Comparison of ENCODE assay signal across 12 cellular contexts in the genomic region with DNA sequence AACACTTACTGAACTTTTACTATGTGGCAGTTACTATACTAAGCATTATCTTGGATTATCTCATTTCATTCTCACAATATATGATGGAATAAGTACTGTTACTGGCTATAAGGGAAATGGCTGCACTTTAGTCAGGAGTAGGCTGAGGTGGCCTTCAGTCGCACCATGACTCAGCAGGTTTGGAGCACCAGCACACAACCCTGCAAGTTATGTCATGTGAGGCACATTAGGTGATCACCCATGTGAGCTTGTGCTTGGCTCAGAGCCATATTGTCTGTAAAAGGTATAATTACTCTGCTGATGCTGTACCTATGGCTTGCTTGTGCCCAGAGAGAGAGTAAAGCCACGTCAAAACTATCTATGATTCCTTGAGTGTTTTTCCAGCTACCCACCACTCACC. TPM values are rescaled to one million over a fixed set of nuclear protein-coding genes. Genes with fewer than 3 reads are reported as not detected.
A peak's percentile ranks its signal among the peaks of the same experiment; 100 is the strongest.
DNase-seq lines count a peak whose midpoint lies in the region; ATAC-seq, FAIRE-seq and TF ChIP-seq lines count a peak whose summit lies in the region.
"Had no signal": no experiment of that assay in that cellular context is flagged by ENCODE, and none has a peak within 500 bp of the region (broad histone marks: within the 10 kb centered on the region; RNA-seq: fewer than 3 reads in every experiment).

No MANE protein-coding gene starts in this region.

- no peaks in the 10 kb centered on the region for H3K9me3 Mint-ChIP-seq in activated CD8-positive, alpha-beta T cell treated with anti-CD3 and anti-CD28 coated beads for 36 hours
- H3K9me3 Mint-ChIP-seq in activated CD8-positive, alpha-beta T cell treated with anti-CD3 and anti-CD28 coated beads, Interleukin-2, amount 10 ng/mL, durations not matched to agents 7 days and 5 days (ENCODE audit: insufficient read depth): no peaks in the 10 kb centered on the region
- H3K9me3 Mint-ChIP-seq in WTC11: peaks cover 5% of the 10 kb centered on the region; the same call in 1 of the 2 replicates
- H3K9me3 Mint-ChIP-seq: activated naive CD4-positive, alpha-beta T cell treated with anti-CD3 and anti-CD28 coated beads, Interleukin-2, amount 50 U/mL, for 72 hours; naive B cell had no signal

- H3K36me3 Mint-ChIP-seq in activated CD8-positive, alpha-beta T cell treated with anti-CD3 and anti-CD28 coated beads for 36 hours (ENCODE audit: low read depth): no peaks in the 10 kb centered on the region
- H3K36me3 Mint-ChIP-seq in activated CD8-positive, alpha-beta T cell treated with anti-CD3 and anti-CD28 coated beads, Interleukin-2, amount 10 ng/mL, durations not matched to agents 7 days and 5 days (ENCODE audit: low read depth): no peaks in the 10 kb centered on the region
- H3K36me3 Mint-ChIP-seq in WTC11: no peaks in the 10 kb centered on the region
- H3K36me3 Mint-ChIP-seq: activated naive CD4-positive, alpha-beta T cell treated with anti-CD3 and anti-CD28 coated beads, Interleukin-2, amount 50 U/mL, for 72 hours; naive B cell had no signal

- no peak overlapping the region for H3K4me3 Mint-ChIP-seq in activated CD8-positive, alpha-beta T cell treated with anti-CD3 and anti-CD28 coated beads for 36 hours
- H3K4me3 Mint-ChIP-seq in activated CD8-positive, alpha-beta T cell treated with anti-CD3 and anti-CD28 coated beads, Interleukin-2, amount 10 ng/mL, durations not matched to agents 7 days and 5 days: no peak overlapping the region
- no peak overlapping the region for H3K4me3 Mint-ChIP-seq in WTC11
- H3K4me3 Mint-ChIP-seq: naive B cell had no signal

- no peak for TF ChIP-seq CTCF in activated CD8-positive, alpha-beta T cell treated with anti-CD3 and anti-CD28 coated beads for 36 hours (IDR thresholded peaks at IDR 0.05)
- TF ChIP-seq CTCF in WTC11 (IDR thresholded peaks at IDR 0.05) (no peak), thyroid gland (IDR thresholded peaks at IDR 0.05) (no peak)

- POLR2A ChIA-PET in activated CD8-positive, alpha-beta T cell treated with anti-CD3 and anti-CD28 coated beads for 36 hours (lab: Charles Lee): no interaction called here
- POLR2A ChIA-PET in activated CD8-positive, alpha-beta T cell treated with anti-CD3 and anti-CD28 coated beads, Interleukin-2, amount 10 ng/mL, durations not matched to agents 7 days and 5 days (lab: Charles Lee): no interaction called here
- POLR2A ChIA-PET in WTC11 (lab: Charles Lee): no interaction called here

- TF ChIP-seq POLR2A in thyroid gland (IDR thresholded peaks at IDR 0.05) (no peak), GM12892 (IDR thresholded peaks at IDR 0.05; ENCODE audit: low read depth, low read length) (no peak)

- H3K27me3 ChIP-seq in thyroid gland: no peaks in the 10 kb centered on the region
- no peaks in the 10 kb centered on the region for H3K27me3 ChIP-seq in H7 (ENCODE audit: control insufficient read depth, insufficient read depth, low read length)
- H3K27me3 ChIP-seq: Peyer's patch had no signal

- intact Hi-C loops in activated CD8-positive, alpha-beta T cell treated with anti-CD3 and anti-CD28 coated beads for 36 hours (cut with micrococcal nuclease): no loop called here
- intact Hi-C loops in thyroid gland (cut with DNase I): no loop called here

- peaks cover 18% of the 10 kb centered on the region for H3K4me1 Mint-ChIP-seq in activated CD8-positive, alpha-beta T cell treated with anti-CD3 and anti-CD28 coated beads for 36 hours (ENCODE audit: low read depth)
- peaks cover 3% of the 10 kb centered on the region for H3K4me1 Mint-ChIP-seq in activated CD8-positive, alpha-beta T cell treated with anti-CD3 and anti-CD28 coated beads, Interleukin-2, amount 10 ng/mL, durations not matched to agents 7 days and 5 days (ENCODE audit: low read depth)
- no peaks in the 10 kb centered on the region for H3K4me1 Mint-ChIP-seq in WTC11
- H3K4me1 Mint-ChIP-seq: naive B cell had no signal

- no peaks in the 10 kb centered on the region for H3K9me3 ChIP-seq in thyroid gland
- H3K9me3 ChIP-seq: Peyer's patch had no signal

- CTCF ChIA-PET in activated CD8-positive, alpha-beta T cell treated with anti-CD3 and anti-CD28 coated beads for 36 hours (lab: Charles Lee): no interaction called here
- CTCF ChIA-PET in activated CD8-positive, alpha-beta T cell treated with anti-CD3 and anti-CD28 coated beads, Interleukin-2, amount 10 ng/mL, durations not matched to agents 7 days and 5 days (lab: Charles Lee): no interaction called here
- CTCF ChIA-PET in WTC11 (lab: Charles Lee): no interaction called here

- ATAC-seq in activated CD8-positive, alpha-beta T cell treated with anti-CD3 and anti-CD28 coated beads for 36 hours: no peak
- ATAC-seq in activated CD8-positive, alpha-beta T cell treated with anti-CD3 and anti-CD28 coated beads, Interleukin-2, amount 10 ng/mL, durations not matched to agents 7 days and 5 days: no peak
- no peak for ATAC-seq in WTC11
- no peak for ATAC-seq in GM18907 (IDR thresholded peaks at IDR 0.05; ENCODE audit: unreplicated experiment)
- ATAC-seq: activated naive CD4-positive, alpha-beta T cell treated with anti-CD3 and anti-CD28 coated beads, Interleukin-2, amount 50 U/mL, for 72 hours had no signal

- FAIRE-seq in GM12892 (lab: Jason Lieb, UNC): no peak

- no peak overlapping the region for H3K27ac ChIP-seq in thyroid gland
- H3K27ac ChIP-seq: Peyer's patch had no signal

- peak; percentile 13 for DNase-seq in activated CD8-positive, alpha-beta T cell treated with anti-CD3 and anti-CD28 coated beads for 36 hours
- no peak for DNase-seq in activated CD8-positive, alpha-beta T cell treated with anti-CD3 and anti-CD28 coated beads, Interleukin-2, amount 10 ng/mL, durations not matched to agents 7 days and 5 days
- DNase-seq in NCI-H2107 treated with DMSO at 0.1 percent for 48 hours (lab: John Stamatoyannopoulos, UW; ENCODE audit: unreplicated experiment) (peak; percentile 71), WTC11 (ENCODE audit: low spot score) (no peak), thyroid gland (peak; percentile 81 to 83), H7 (no peak), GM12892 (ENCODE audit: insufficient read length) (no peak)
- DNase-seq: naive B cell; stimulated activated naive CD4-positive, alpha-beta T cell treated with Interleukin-2 at 50 U/mL for 16 hours had no signal

- H3K27ac Mint-ChIP-seq in activated CD8-positive, alpha-beta T cell treated with anti-CD3 and anti-CD28 coated beads for 36 hours: no peak overlapping the region
- no peak overlapping the region for H3K27ac Mint-ChIP-seq in activated CD8-positive, alpha-beta T cell treated with anti-CD3 and anti-CD28 coated beads, Interleukin-2, amount 10 ng/mL, durations not matched to agents 7 days and 5 days
- no peak overlapping the region for H3K27ac Mint-ChIP-seq in WTC11

- H3K4me3 ChIP-seq in thyroid gland (replicated peaks in 1 of 3): no peak overlapping the region
- H3K4me3 ChIP-seq in H7 (ENCODE audit: insufficient read depth, low read depth, low read length): no peak overlapping the region
- H3K4me3 ChIP-seq: Peyer's patch had no signal

- peaks cover 0 to 17% of the 10 kb centered on the region in 2 donors for H3K4me1 ChIP-seq in thyroid gland
- H3K4me1 ChIP-seq: Peyer's patch had no signal

- H3K36me3 ChIP-seq in thyroid gland (no peaks in the 10 kb centered on the region), H7 (replicated peaks; ENCODE audit: control insufficient read depth, insufficient read depth, low read length) (no peaks in the 10 kb centered on the region)
- H3K36me3 ChIP-seq: Peyer's patch had no signal

- H3K27me3 Mint-ChIP-seq in activated CD8-positive, alpha-beta T cell treated with anti-CD3 and anti-CD28 coated beads for 36 hours: no peaks in the 10 kb centered on the region
- H3K27me3 Mint-ChIP-seq in activated CD8-positive, alpha-beta T cell treated with anti-CD3 and anti-CD28 coated beads, Interleukin-2, amount 10 ng/mL, durations not matched to agents 7 days and 5 days (ENCODE audit: low read depth): no peaks in the 10 kb centered on the region
- H3K27me3 Mint-ChIP-seq in WTC11 (ENCODE audit: low read depth): no peaks in the 10 kb centered on the region

- 78 to 86% methylated on average over 2 of the region's 2 CpGs for WGBS in thyroid gland, 2 donors

TF ChIP-seq in WTC11, 78 proteins besides CTCF, POLR2A, EP300 and RAD21:
- TF ChIP-seq SP1 (CRISPR knock-in tag; conservative IDR thresholded peaks at IDR 0.05) (no peak), FOXJ3 (CRISPR knock-in tag; IDR thresholded peaks at IDR 0.05; ENCODE audit: borderline replicate concordance) (no peak), TEAD4 (CRISPR knock-in tag; IDR thresholded peaks at IDR 0.05) (no peak), SOX15 (CRISPR knock-in tag; IDR thresholded peaks at IDR 0.05) (no peak), ATF1 (CRISPR knock-in tag; IDR thresholded peaks at IDR 0.05) (no peak), SMAD3 (CRISPR knock-in tag; IDR thresholded peaks at IDR 0.05; ENCODE audit: borderline replicate concordance) (no peak), NFE2L1 (CRISPR knock-in tag; IDR thresholded peaks at IDR 0.05) (peak; percentile 67; the same call in 1 of the 2 replicates)
- TF ChIP-seq, protein P1, sequence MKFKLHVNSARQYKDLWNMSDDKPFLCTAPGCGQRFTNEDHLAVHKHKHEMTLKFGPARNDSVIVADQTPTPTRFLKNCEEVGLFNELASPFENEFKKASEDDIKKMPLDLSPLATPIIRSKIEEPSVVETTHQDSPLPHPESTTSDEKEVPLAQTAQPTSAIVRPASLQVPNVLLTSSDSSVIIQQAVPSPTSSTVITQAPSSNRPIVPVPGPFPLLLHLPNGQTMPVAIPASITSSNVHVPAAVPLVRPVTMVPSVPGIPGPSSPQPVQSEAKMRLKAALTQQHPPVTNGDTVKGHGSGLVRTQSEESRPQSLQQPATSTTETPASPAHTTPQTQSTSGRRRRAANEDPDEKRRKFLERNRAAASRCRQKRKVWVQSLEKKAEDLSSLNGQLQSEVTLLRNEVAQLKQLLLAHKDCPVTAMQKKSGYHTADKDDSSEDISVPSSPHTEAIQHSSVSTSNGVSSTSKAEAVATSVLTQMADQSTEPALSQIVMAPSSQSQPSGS (CRISPR knock-in tag; IDR thresholded peaks at IDR 0.05; ENCODE audit: borderline replicate concordance, low read depth): no peak

RNA-seq across cellular contexts. Expression of gene TIPARP, which starts 54.1 kb away (rescaled TPM):
- total RNA-seq in activated CD8-positive, alpha-beta T cell treated with anti-CD3 and anti-CD28 coated beads for 36 hours: 10 to 100 TPM; 28.0 to 30.0 TPM
- total RNA-seq in activated CD8-positive, alpha-beta T cell treated with anti-CD3 and anti-CD28 coated beads, Interleukin-2, amount 10 ng/mL, durations not matched to agents 7 days and 5 days: 10 to 100 TPM; 34.2 to 36.5 TPM
- total RNA-seq in WTC11 (2021) (5.0 to 5.6 TPM (median 5.1 TPM) in 3 replicates), thyroid gland (10 to 100 TPM; 23.3 to 65.0 (median 31.2) TPM)
- total RNA-seq in H7 (2014; rRNA removed; shearing (Covaris generic)): 13.3 and 13.4 TPM in 2 replicates
- polyA plus RNA-seq in GM12892 (2012; ENCODE audit: missing spikeins): 29.5 TPM

Comparison
In these comparisons a context has a peak if more than half of its experiments do, and no peak if none do; other contexts are left out.
1. DNase-seq: peak in activated CD8-positive, alpha-beta T cell treated with anti-CD3 and anti-CD28 coated beads for 36 hours (single experiment), NCI-H2107 treated with DMSO at 0.1 percent for 48 hours (single experiment) and thyroid gland (2 of 2); none in activated CD8-positive, alpha-beta T cell treated with anti-CD3 and anti-CD28 coated beads, Interleukin-2, amount 10 ng/mL, durations not matched to agents 7 days and 5 days (single experiment), WTC11 (single experiment), H7 (single experiment) and GM12892 (single experiment).